8 cellular contexts compared by ENCODE assay signal in the genomic region with DNA sequence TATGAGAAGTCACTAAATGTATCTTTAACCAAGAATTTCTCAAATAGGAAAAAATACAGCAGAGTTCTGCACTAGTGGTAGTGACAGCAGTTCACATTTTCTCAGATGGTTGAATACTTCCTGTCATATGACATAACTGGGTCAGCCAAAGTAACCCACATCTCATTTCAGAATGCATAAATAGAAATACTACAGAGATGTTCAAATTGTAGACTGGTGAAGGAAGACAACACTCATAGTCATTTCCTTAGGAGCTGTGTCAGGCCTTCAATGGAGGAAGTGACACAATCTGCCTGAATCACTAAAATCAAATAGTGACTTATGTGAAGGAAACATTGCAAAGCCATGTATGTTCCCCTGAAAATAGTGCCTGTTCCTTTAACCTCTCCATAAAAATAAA. TPM values are rescaled to one million over a fixed set of nuclear protein-coding genes. Genes with fewer than 3 reads are reported as not detected.
DNase-seq lines count a peak whose midpoint lies in the region; ATAC-seq and TF ChIP-seq lines count a peak whose summit lies in the region.

No MANE protein-coding gene starts in this region.

- intact Hi-C loops in gastrocnemius medialis (cut with DNase I; ENCODE audit: low total_unique reads) = no loop called here

- H3K27me3 ChIP-seq in RWPE2 (ENCODE audit: insufficient read depth, poor library complexity, severe bottlenecking) = no peaks in the 10 kb centered on the region
- no peaks in the 10 kb centered on the region for H3K27me3 ChIP-seq in gastrocnemius medialis

- no peak for TF ChIP-seq POLR2A in gastrocnemius medialis (IDR thresholded peaks at IDR 0.05)

- DNase-seq in 8988T (peak; percentile 12), RWPE2 (ENCODE audit: low spot score) (no peak), epithelial cell of prostate (ENCODE audit: low read depth, low spot score) (peak; percentile 12), gastrocnemius medialis (no peak), NCI-H2227 treated with DMSO at 0.1 percent for 48 hours (lab: John Stamatoyannopoulos, UW) (no peak), T-helper 9 cell (no peak)

- H3K27ac ChIP-seq in RWPE2 (ENCODE audit: poor library complexity, severe bottlenecking) = peak overlapping the region; percentile 86
- peak overlapping the region; percentile 93 for H3K27ac ChIP-seq in epithelial cell of prostate
- peak overlapping the region; percentile 33 to 65 (median 62) for H3K27ac ChIP-seq in gastrocnemius medialis

- ATAC-seq in GM18508 (IDR thresholded peaks at IDR 0.05; ENCODE audit: insufficient read depth, unreplicated experiment) = peak; percentile 83
- ATAC-seq in HG02973 (IDR thresholded peaks at IDR 0.05; ENCODE audit: unreplicated experiment) = peak; percentile 88
- peak; percentile 83 for ATAC-seq in RWPE2 (ENCODE audit: low read depth)
- peak; percentile 69 to 82 for ATAC-seq in gastrocnemius medialis

- H3K4me3 ChIP-seq in RWPE2 (ENCODE audit: severe bottlenecking) = no peak overlapping the region
- H3K4me3 ChIP-seq in gastrocnemius medialis = no peak overlapping the region

- in situ Hi-C loops in gastrocnemius medialis (cut with MboI; ENCODE audit: low sequenced_read_pairs in 4 of 4) = no loop called here

- TF ChIP-seq CTCF in RWPE2 (IDR thresholded peaks at IDR 0.05; ENCODE audit: poor library complexity, severe bottlenecking) (no peak), gastrocnemius medialis (IDR thresholded peaks at IDR 0.05 in 4 of 5, conservative IDR thresholded peaks at IDR 0.05 in 1 of 5) (no peak)

- H3K36me3 ChIP-seq in RWPE2 (ENCODE audit: low read depth) (peaks cover 50% of the 10 kb centered on the region), gastrocnemius medialis (no peaks in the 10 kb centered on the region)

- H3K4me1 ChIP-seq in RWPE2 (ENCODE audit: insufficient read depth, poor library complexity, severe bottlenecking) = peaks cover 60% of the 10 kb centered on the region
- peaks cover 42 to 52% of the 10 kb centered on the region in 2 donors for H3K4me1 ChIP-seq in gastrocnemius medialis

- H3K9me3 ChIP-seq in RWPE2 (ENCODE audit: severe bottlenecking) = no peaks in the 10 kb centered on the region
- H3K9me3 ChIP-seq in gastrocnemius medialis = no peaks in the 10 kb centered on the region

RNA-seq across cellular contexts. Expression of a gene that starts 32.4 kb away (rescaled TPM):
- total RNA-seq in gastrocnemius medialis = 10 to 100 TPM; 44.0 to 75.9 (median 59.7) TPM

Comparison
In these comparisons a context has a peak if more than half of its experiments do, and no peak if none do; other contexts are left out.
1. DNase-seq: peak in 8988T (single experiment) and epithelial cell of prostate (single experiment); none in RWPE2 (single experiment), gastrocnemius medialis (0 of 2), NCI-H2227 treated with DMSO at 0.1 percent for 48 hours (single experiment) and T-helper 9 cell (single experiment).
2. Peak in every context shown above with its lines, with median percentiles within 50 percentile points of each other: ATAC-seq and H3K27ac ChIP-seq.